Comparison of ENCODE assay signal across 1 cellular context in genomic region chr11:64233913-64234839, GRCh38.
TF ChIP-seq lines count a peak whose summit lies in the region.

TSS of gene VEGFB (plus strand) at chr11:64234584. CDS start at chr11:64234834, 250 bp downstream.

TF ChIP-seq in HepG2, 621 proteins besides CTCF, POLR2A, EP300 and RAD21 (continued from another document and continues in another):
- TF ChIP-seq ETS1 (CRISPR knock-in tag; IDR thresholded peaks at IDR 0.05) (no peak), ATAD3A (CRISPR knock-in tag; IDR thresholded peaks at IDR 0.05) (no peak), AGO2 (optimal IDR thresholded peaks at IDR 0.05; ENCODE audit: low read depth, low read length) (peak; percentile 78), FOXK1 (CRISPR knock-in tag; IDR thresholded peaks at IDR 0.05; ENCODE audit: borderline replicate concordance, low read depth) (no peak), ZNF749 (CRISPR knock-in tag; IDR thresholded peaks at IDR 0.05; ENCODE audit: borderline replicate concordance) (no peak), TEAD2 (CRISPR knock-in tag; IDR thresholded peaks at IDR 0.05) (no peak), RNF2 (conservative IDR thresholded peaks at IDR 0.05; ENCODE audit: low read depth) (no peak), ELF3 (CRISPR knock-in tag; IDR thresholded peaks at IDR 0.05) (no peak), THAP9 (CRISPR knock-in tag; IDR thresholded peaks at IDR 0.05; ENCODE audit: borderline replicate concordance) (no peak), ZNF446 (CRISPR knock-in tag; IDR thresholded peaks at IDR 0.05) (no peak), SRY (CRISPR knock-in tag; IDR thresholded peaks at IDR 0.05) (no peak), MEF2D (CRISPR knock-in tag; IDR thresholded peaks at IDR 0.05) (0 out of 2 replicates have a peak, but pooled peaks have one; percentile 48), CCAR2 (optimal IDR thresholded peaks at IDR 0.05; ENCODE audit: low read depth, low read length) (no peak), ZNF24 (IDR thresholded peaks at IDR 0.05) (no peak), ZNF83 (CRISPR knock-in tag; IDR thresholded peaks at IDR 0.05; ENCODE audit: borderline replicate concordance) (no peak), ZNF10 (CRISPR knock-in tag; IDR thresholded peaks at IDR 0.05; ENCODE audit: borderline replicate concordance, low read depth) (no peak), ZNF430 (CRISPR knock-in tag; IDR thresholded peaks at IDR 0.05) (no peak), KDM5B (CRISPR knock-in tag; IDR thresholded peaks at IDR 0.05; ENCODE audit: borderline replicate concordance) (peak; percentile 22; the same call in 1 of the 2 replicates), DDIT3 (CRISPR knock-in tag; IDR thresholded peaks at IDR 0.05) (no peak), MYPOP (CRISPR knock-in tag; IDR thresholded peaks at IDR 0.05) (no peak; the same call in 1 of the 2 replicates), SATB2 (CRISPR knock-in tag; IDR thresholded peaks at IDR 0.05) (no peak), RARA (CRISPR knock-in tag; IDR thresholded peaks at IDR 0.05) (peak; percentile 7; the same call in 1 of the 2 replicates), NBN (conservative IDR thresholded peaks at IDR 0.05) (no peak), FUBP1 (CRISPR knock-in tag; IDR thresholded peaks at IDR 0.05; ENCODE audit: borderline replicate concordance) (no peak), HIC2 (CRISPR knock-in tag; IDR thresholded peaks at IDR 0.05; ENCODE audit: low read depth) (no peak), GABPB1 (CRISPR knock-in tag; IDR thresholded peaks at IDR 0.05) (peak; percentile 50; the same call in 1 of the 2 replicates), ZNF367 (CRISPR knock-in tag; IDR thresholded peaks at IDR 0.05; ENCODE audit: borderline replicate concordance) (no peak), ADNP (CRISPR knock-in tag; IDR thresholded peaks at IDR 0.05) (no peak), PHB2 (IDR thresholded peaks at IDR 0.05; ENCODE audit: partially characterized antibody) (no peak), SOX6 (IDR thresholded peaks at IDR 0.05) (no peak), SOX6 (CRISPR knock-in tag; IDR thresholded peaks at IDR 0.05) (no peak), FOXA1 (IDR thresholded peaks at IDR 0.05) (no peak), FOXA1 (CRISPR knock-in tag; IDR thresholded peaks at IDR 0.05) (no peak), CEBPZ (IDR thresholded peaks at IDR 0.05; ENCODE audit: low read length) (no peak), ZNF20 (CRISPR knock-in tag; IDR thresholded peaks at IDR 0.05) (no peak), ZNF264 (CRISPR knock-in tag; IDR thresholded peaks at IDR 0.05) (no peak), NR3C1 (CRISPR knock-in tag; IDR thresholded peaks at IDR 0.05) (no peak), CEBPG (CRISPR knock-in tag; IDR thresholded peaks at IDR 0.05) (no peak), NRL (CRISPR knock-in tag; IDR thresholded peaks at IDR 0.05; ENCODE audit: borderline replicate concordance) (no peak), RFXAP (CRISPR knock-in tag; IDR thresholded peaks at IDR 0.05; ENCODE audit: borderline replicate concordance) (no peak), PRDM4 (CRISPR knock-in tag; IDR thresholded peaks at IDR 0.05; ENCODE audit: borderline replicate concordance) (no peak), HMGXB4 (CRISPR knock-in tag; IDR thresholded peaks at IDR 0.05; ENCODE audit: borderline replicate concordance in 1 of 2, low read depth in 1 of 2) (peak in 1 of 2 experiments; percentile 38; a peak in 2 of 4 replicates), RBAK (CRISPR knock-in tag; IDR thresholded peaks at IDR 0.05) (no peak), ZNF878 (CRISPR knock-in tag; IDR thresholded peaks at IDR 0.05) (no peak)
